19 cellular contexts compared by ENCODE assay signal in genomic region chr18:29063346-29063745, GRCh38.
"Had no signal": no experiment of that assay in that cellular context is flagged by ENCODE, and none has a peak within 500 bp of the region (broad histone marks: within the 10 kb centered on the region; RNA-seq: fewer than 3 reads in every experiment).

No MANE protein-coding gene starts in this region.

- H3K4me1 Mint-ChIP-seq: naive thymus-derived CD4-positive, alpha-beta T cell; nephron progenitor cell had no signal

- FAIRE-seq: endometrium, pancreas, small intestine had no signal

- H3K4me3 ChIP-seq: dorsolateral prefrontal cortex, hepatocyte, pancreas had no signal

- H3K27me3 Mint-ChIP-seq: naive thymus-derived CD4-positive, alpha-beta T cell; progenitor cell of endocrine pancreas had no signal

- H3K4me2 ChIP-seq: hepatocyte had no signal

- H3K27me3 ChIP-seq: dorsolateral prefrontal cortex, foreskin keratinocyte, hepatocyte, pancreas had no signal

- H3K4me1 ChIP-seq: foreskin keratinocyte, pancreas had no signal

- ATAC-seq: esophagus mucosa; foreskin keratinocyte; naive thymus-derived CD4-positive, alpha-beta T cell; pancreas; right cardiac atrium had no signal

- H3K36me3 ChIP-seq: pancreas had no signal

- H3K27ac ChIP-seq: dorsolateral prefrontal cortex, foreskin keratinocyte, hepatocyte, pancreas had no signal

- H3K79me2 ChIP-seq: hepatocyte had no signal

- H3K4me3 Mint-ChIP-seq: naive thymus-derived CD4-positive, alpha-beta T cell; nephron progenitor cell had no signal

- H3K27ac Mint-ChIP-seq: naive thymus-derived CD4-positive, alpha-beta T cell; nephron progenitor cell; progenitor cell of endocrine pancreas had no signal

- H3K9me3 Mint-ChIP-seq: nephron progenitor cell had no signal

- H3K9me3 ChIP-seq: pancreas had no signal

- DNase-seq: cortex of kidney; dorsolateral prefrontal cortex; effector memory CD4-positive, alpha-beta T cell; foreskin keratinocyte; head of caudate nucleus; kidney glomerular epithelial cell; mesendoderm; naive thymus-derived CD4-positive, alpha-beta T cell; nephron progenitor cell; nucleus accumbens; pancreas; right cardiac atrium; small intestine; stimulated activated CD4-positive, alpha-beta T cell treated with anti-CD3 and anti-CD28 coated beads, Interleukin-2, amount 100 ng/mL, for 48 hours; stimulated activated naive CD4-positive, alpha-beta T cell treated with Interleukin-2 at 50 U/mL for 16 hours had no signal

- H2AFZ ChIP-seq: hepatocyte had no signal
